11 cellular contexts compared by ENCODE assay signal in the genomic region with DNA sequence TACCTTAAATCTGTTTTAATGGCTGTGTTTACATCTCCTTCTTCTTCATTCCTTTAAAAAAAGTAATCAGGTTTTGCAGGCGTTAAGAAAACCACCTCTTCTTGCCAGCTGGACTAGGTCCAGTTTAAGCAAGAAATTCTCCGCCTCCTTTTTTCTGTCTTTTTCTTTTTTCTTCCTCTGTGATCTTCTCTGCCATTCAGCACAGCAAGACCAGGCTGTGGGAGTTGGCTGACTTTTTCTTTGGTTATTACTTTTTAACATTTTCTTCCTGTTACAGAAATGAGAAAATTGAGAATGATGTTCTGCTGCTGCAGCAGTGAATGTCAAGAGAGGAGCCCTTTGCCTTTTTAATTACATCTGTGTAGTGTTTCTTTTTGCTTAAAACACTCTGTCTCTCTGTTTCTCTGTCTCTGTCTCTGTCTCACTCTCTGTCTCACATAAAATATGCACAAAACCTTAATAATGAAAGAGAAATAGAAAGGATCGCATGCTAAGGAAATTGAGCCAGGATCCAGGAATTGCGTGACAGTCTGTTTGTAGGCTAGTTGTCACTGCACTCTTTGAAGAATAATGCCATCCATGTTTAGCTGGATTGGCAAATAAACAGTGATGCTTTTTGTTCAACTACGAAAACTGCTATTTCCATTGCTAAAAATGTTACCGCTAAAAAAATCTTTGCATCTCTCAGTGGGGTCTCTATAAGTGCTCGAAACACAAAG.
DNase-seq lines count a peak whose midpoint lies in the region; ATAC-seq and TF ChIP-seq lines count a peak whose summit lies in the region.
"Had no signal": no experiment of that assay in that cellular context is flagged by ENCODE, and none has a peak within 500 bp of the region (broad histone marks: within the 10 kb centered on the region; RNA-seq: fewer than 3 reads in every experiment).

No MANE protein-coding gene starts in this region.

- H3K9me3 ChIP-seq in left lung (no peaks in the 10 kb centered on the region), right lobe of liver (no peaks in the 10 kb centered on the region)

- TF ChIP-seq POLR2A in right lobe of liver (IDR thresholded peaks at IDR 0.05) = no peak

- H3K9me3 Mint-ChIP-seq in activated naive CD8-positive, alpha-beta T cell (ENCODE audit: low read depth) = no peaks in the 10 kb centered on the region
- H3K9me3 Mint-ChIP-seq in activated naive CD8-positive, alpha-beta T cell treated with anti-CD3 and anti-CD28 coated beads, Interleukin-2, amount 50 U/mL, for 24 hours = no peaks in the 10 kb centered on the region
- H3K9me3 Mint-ChIP-seq: activated B cell treated with CpG ODN at 0.5 μM for 24 hours had no signal

- peak overlapping the region; percentile 41 to 59 for H3K27ac ChIP-seq in left lung
- H3K27ac ChIP-seq in temporal lobe (ENCODE audit: low read depth, low read length) = peak overlapping the region; percentile 59
- H3K27ac ChIP-seq in right lobe of liver = no peak overlapping the region

- no peaks in the 10 kb centered on the region for H3K27me3 ChIP-seq in left lung
- H3K27me3 ChIP-seq in right lobe of liver = no peaks in the 10 kb centered on the region

- H3K4me3 ChIP-seq in astrocyte of the cerebellum (ENCODE audit: low read depth, low read length) (no peak overlapping the region), left lung (no peak overlapping the region), right lobe of liver (no peak overlapping the region)

- H3K27me3 Mint-ChIP-seq in activated naive CD8-positive, alpha-beta T cell = no peaks in the 10 kb centered on the region
- H3K27me3 Mint-ChIP-seq in activated naive CD8-positive, alpha-beta T cell treated with anti-CD3 and anti-CD28 coated beads, Interleukin-2, amount 50 U/mL, for 24 hours = no peaks in the 10 kb centered on the region
- H3K27me3 Mint-ChIP-seq: activated B cell treated with CpG ODN at 0.5 μM for 24 hours had no signal

- no peak for TF ChIP-seq CTCF in astrocyte of the cerebellum (IDR thresholded peaks at IDR 0.05; ENCODE audit: low read depth, low read length, missing control alignments)
- TF ChIP-seq CTCF in left lung (IDR thresholded peaks at IDR 0.05) = no peak
- TF ChIP-seq CTCF in right lobe of liver (IDR thresholded peaks at IDR 0.05) = no peak

- ATAC-seq in activated naive CD8-positive, alpha-beta T cell treated with anti-CD3 and anti-CD28 coated beads, Interleukin-2, amount 50 U/mL, for 24 hours = no peak
- ATAC-seq in left lung (no peak), right lobe of liver (no peak)

- H3K36me3 ChIP-seq in left lung (no peaks in the 10 kb centered on the region), right lobe of liver (no peaks in the 10 kb centered on the region)

- H3K4me1 ChIP-seq in left lung (peaks cover 14 to 44% of the 10 kb centered on the region in 2 donors), right lobe of liver (no peaks in the 10 kb centered on the region)

- 60% methylated on average over 7 of the region's 7 CpGs for WGBS in right lobe of liver (ENCODE audit: insufficient coverage, low coverage, low lambda C conversion rate, missing lambda C conversion rate)

- H3K4me3 Mint-ChIP-seq in activated naive CD8-positive, alpha-beta T cell = peak overlapping the region; percentile 36
- no peak overlapping the region for H3K4me3 Mint-ChIP-seq in activated naive CD8-positive, alpha-beta T cell treated with anti-CD3 and anti-CD28 coated beads, Interleukin-2, amount 50 U/mL, for 24 hours
- H3K4me3 Mint-ChIP-seq: activated B cell treated with CpG ODN at 0.5 μM for 24 hours had no signal

- no peak for DNase-seq in activated naive CD8-positive, alpha-beta T cell treated with anti-CD3 and anti-CD28 coated beads, Interleukin-2, amount 50 U/mL, for 24 hours
- DNase-seq in astrocyte of the cerebellum (ENCODE audit: low read depth) = peak; percentile 23
- no peak for DNase-seq in left lung
- no peak for DNase-seq in right lobe of liver
- no peak for DNase-seq in NCI-H187 treated with DMSO at 0.1 percent for 48 hours (lab: John Stamatoyannopoulos, UW)
- DNase-seq in NCI-H1417 (lab: John Stamatoyannopoulos, UW) = no peak
- DNase-seq: activated B cell treated with CpG ODN at 0.5 μM for 24 hours; activated effector memory CD4-positive, alpha-beta T cell treated with anti-CD3 and anti-CD28 coated beads, Interleukin-2, amount 50 U/mL, for 16 hours; stimulated activated CD4-positive, alpha-beta T cell treated with anti-CD3 and anti-CD28 coated beads, Interleukin-15, amount 100 ng/mL, for 24 hours had no signal

- H3K27ac Mint-ChIP-seq in activated naive CD8-positive, alpha-beta T cell = peak overlapping the region; percentile 64
- H3K27ac Mint-ChIP-seq in activated naive CD8-positive, alpha-beta T cell treated with anti-CD3 and anti-CD28 coated beads, Interleukin-2, amount 50 U/mL, for 24 hours = no peak overlapping the region
- H3K27ac Mint-ChIP-seq: activated B cell treated with CpG ODN at 0.5 μM for 24 hours had no signal

- in situ Hi-C loops in astrocyte of the cerebellum (cut with HindIII; ENCODE audit: low sequenced_read_pairs) = no loop called here

- intact Hi-C loops in left lung (cut with DNase I) (no loop called here), right lobe of liver (cut with DNase I) (no loop called here)

- peaks cover 22% of the 10 kb centered on the region for H3K4me1 Mint-ChIP-seq in activated naive CD8-positive, alpha-beta T cell (ENCODE audit: low read depth)
- peaks cover 31% of the 10 kb centered on the region for H3K4me1 Mint-ChIP-seq in activated naive CD8-positive, alpha-beta T cell treated with anti-CD3 and anti-CD28 coated beads, Interleukin-2, amount 50 U/mL, for 24 hours

- peaks cover 12% of the 10 kb centered on the region for H3K36me3 Mint-ChIP-seq in activated naive CD8-positive, alpha-beta T cell
- H3K36me3 Mint-ChIP-seq in activated naive CD8-positive, alpha-beta T cell treated with anti-CD3 and anti-CD28 coated beads, Interleukin-2, amount 50 U/mL, for 24 hours (ENCODE audit: low read depth) = peaks cover 19% of the 10 kb centered on the region

Comparison
In these comparisons a context has a peak if more than half of its experiments do, and no peak if none do; other contexts are left out.
1. H3K27ac ChIP-seq: peak in left lung (2 of 2) and temporal lobe (single experiment); none in right lobe of liver (0 of 3).